ENCODE assay signal across 1 cellular context in the genomic region with DNA sequence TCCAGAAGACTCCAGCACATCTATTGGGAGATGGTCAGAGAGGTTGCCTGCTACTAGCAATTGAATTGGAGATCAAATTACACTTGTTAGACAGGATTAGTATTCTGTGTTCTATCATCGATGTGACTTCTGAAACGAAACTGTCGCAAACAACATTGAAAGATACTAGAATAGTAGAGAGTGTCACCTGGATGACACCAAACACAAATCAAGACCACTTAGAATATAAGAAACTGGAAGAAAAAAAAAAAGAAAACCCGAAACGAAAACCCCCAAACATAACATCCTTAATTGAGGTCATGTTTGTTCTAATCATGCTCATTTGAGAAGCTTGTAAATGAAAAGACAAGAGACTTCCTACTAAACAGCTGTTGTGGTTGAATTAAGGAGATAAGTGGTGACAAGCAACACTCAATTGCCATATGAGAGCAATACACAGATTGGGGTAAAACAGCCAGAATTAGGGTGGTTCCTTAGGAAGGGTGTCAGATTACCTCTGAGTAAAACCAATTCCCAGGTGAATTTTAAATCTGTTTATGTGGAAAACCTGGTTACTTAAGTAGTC.
TF ChIP-seq lines count a peak whose summit lies in the region.

No MANE protein-coding gene starts in this region.

TF ChIP-seq in GM12878, 131 proteins besides CTCF, POLR2A, EP300 and RAD21 (continued from another document):
- TF ChIP-seq, protein P1, sequence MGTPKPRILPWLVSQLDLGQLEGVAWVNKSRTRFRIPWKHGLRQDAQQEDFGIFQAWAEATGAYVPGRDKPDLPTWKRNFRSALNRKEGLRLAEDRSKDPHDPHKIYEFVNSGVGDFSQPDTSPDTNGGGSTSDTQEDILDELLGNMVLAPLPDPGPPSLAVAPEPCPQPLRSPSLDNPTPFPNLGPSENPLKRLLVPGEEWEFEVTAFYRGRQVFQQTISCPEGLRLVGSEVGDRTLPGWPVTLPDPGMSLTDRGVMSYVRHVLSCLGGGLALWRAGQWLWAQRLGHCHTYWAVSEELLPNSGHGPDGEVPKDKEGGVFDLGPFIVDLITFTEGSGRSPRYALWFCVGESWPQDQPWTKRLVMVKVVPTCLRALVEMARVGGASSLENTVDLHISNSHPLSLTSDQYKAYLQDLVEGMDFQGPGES (IDR thresholded peaks at IDR 0.05): no peak
- TF ChIP-seq BRCA1 (IDR thresholded peaks at IDR 0.05; ENCODE audit: low read depth, low read length) (no peak), JUNB (IDR thresholded peaks at IDR 0.05) (peak; percentile 7; the same call in 1 of the 2 replicates), BCL11A (IDR thresholded peaks at IDR 0.05; ENCODE audit: low read depth, low read length) (peak; percentile 69; the same call in 1 of the 2 replicates), CREB1 (IDR thresholded peaks at IDR 0.05; ENCODE audit: low read depth) (0 out of 2 replicates have a peak, but pooled peaks have one; percentile 14), GATAD2B (conservative IDR thresholded peaks at IDR 0.05; ENCODE audit: low read depth) (no peak), NR2F1 (conservative IDR thresholded peaks at IDR 0.05) (peak; percentile 74; the same call in 1 of the 2 replicates), POU2F2 (IDR thresholded peaks at IDR 0.05; ENCODE audit: borderline replicate concordance, low read depth, low read length) (peak; percentile 18; the same call in 1 of the 3 replicates), BHLHE40 (IDR thresholded peaks at IDR 0.05; ENCODE audit: borderline replicate concordance in 1 of 2, low read depth in 2 of 2, low read length in 1 of 2) (peak; percentile 43 to 52; a peak in 3 of 4 replicates), HDGF (IDR thresholded peaks at IDR 0.05) (no peak), DPF2 (IDR thresholded peaks at IDR 0.05) (peak; percentile 47; the same call in 1 of the 2 replicates), MTA2 (IDR thresholded peaks at IDR 0.05; ENCODE audit: low read depth) (peak; percentile 98), TCF3 (IDR thresholded peaks at IDR 0.05; ENCODE audit: borderline replicate concordance, insufficient read depth, low read depth, low read length) (0 out of 2 replicates have a peak, but pooled peaks have one; percentile 9), ZNF384 (IDR thresholded peaks at IDR 0.05; ENCODE audit: borderline replicate concordance, low read depth, low read length) (peak; percentile 82), CBFB (IDR thresholded peaks at IDR 0.05; ENCODE audit: low read depth) (0 out of 2 replicates have a peak, but pooled peaks have one; percentile 29), NFIC (IDR thresholded peaks at IDR 0.05; ENCODE audit: low read depth, low read length) (peak; percentile 73), HDAC6 (IDR thresholded peaks at IDR 0.05; ENCODE audit: unreplicated experiment) (no peak), SPI1 (IDR thresholded peaks at IDR 0.05; ENCODE audit: borderline replicate concordance, insufficient read depth, low read depth, low read length) (0 out of 2 replicates have a peak, but pooled peaks have one; percentile 9), ZNF24 (IDR thresholded peaks at IDR 0.05) (peak; percentile 58; the same call in 1 of the 2 replicates), FOXK2 (IDR thresholded peaks at IDR 0.05) (no peak), FOXM1 (IDR thresholded peaks at IDR 0.05; ENCODE audit: low read depth, low read length) (peak; percentile 39; the same call in 1 of the 2 replicates), SIN3A (IDR thresholded peaks at IDR 0.05; ENCODE audit: low read depth, low read length) (no peak), SRF (IDR thresholded peaks at IDR 0.05; ENCODE audit: low read depth in 2 of 2, low read length in 2 of 2) (no peak), PAX5 (IDR thresholded peaks at IDR 0.05; ENCODE audit: borderline replicate concordance, low read depth, low read length) (no peak), IKZF2 (IDR thresholded peaks at IDR 0.05) (peak; percentile 68 to 78), MEF2A (IDR thresholded peaks at IDR 0.05; ENCODE audit: insufficient read depth, low read depth, low read length) (peak; percentile 36; the same call in 1 of the 2 replicates), IKZF1 (conservative IDR thresholded peaks at IDR 0.05) (peak; percentile 61), ZNF217 (IDR thresholded peaks at IDR 0.05) (0 out of 2 replicates have a peak, but pooled peaks have one; percentile 57), CHD2 (IDR thresholded peaks at IDR 0.05; ENCODE audit: borderline replicate concordance, low read depth, low read length) (peak; percentile 29; the same call in 1 of the 2 replicates), ZBED1 (IDR thresholded peaks at IDR 0.05; ENCODE audit: borderline replicate concordance) (0 out of 2 replicates have a peak, but pooled peaks have one; percentile 46), ETV6 (conservative IDR thresholded peaks at IDR 0.05 in 1 of 2, IDR thresholded peaks at IDR 0.05 in 1 of 2; ENCODE audit: borderline replicate concordance in 1 of 2, low read depth in 1 of 2) (peak in 1 of 2 experiments; percentile 53; a peak in 1 of 4 replicates)
- TF ChIP-seq, protein P2, sequence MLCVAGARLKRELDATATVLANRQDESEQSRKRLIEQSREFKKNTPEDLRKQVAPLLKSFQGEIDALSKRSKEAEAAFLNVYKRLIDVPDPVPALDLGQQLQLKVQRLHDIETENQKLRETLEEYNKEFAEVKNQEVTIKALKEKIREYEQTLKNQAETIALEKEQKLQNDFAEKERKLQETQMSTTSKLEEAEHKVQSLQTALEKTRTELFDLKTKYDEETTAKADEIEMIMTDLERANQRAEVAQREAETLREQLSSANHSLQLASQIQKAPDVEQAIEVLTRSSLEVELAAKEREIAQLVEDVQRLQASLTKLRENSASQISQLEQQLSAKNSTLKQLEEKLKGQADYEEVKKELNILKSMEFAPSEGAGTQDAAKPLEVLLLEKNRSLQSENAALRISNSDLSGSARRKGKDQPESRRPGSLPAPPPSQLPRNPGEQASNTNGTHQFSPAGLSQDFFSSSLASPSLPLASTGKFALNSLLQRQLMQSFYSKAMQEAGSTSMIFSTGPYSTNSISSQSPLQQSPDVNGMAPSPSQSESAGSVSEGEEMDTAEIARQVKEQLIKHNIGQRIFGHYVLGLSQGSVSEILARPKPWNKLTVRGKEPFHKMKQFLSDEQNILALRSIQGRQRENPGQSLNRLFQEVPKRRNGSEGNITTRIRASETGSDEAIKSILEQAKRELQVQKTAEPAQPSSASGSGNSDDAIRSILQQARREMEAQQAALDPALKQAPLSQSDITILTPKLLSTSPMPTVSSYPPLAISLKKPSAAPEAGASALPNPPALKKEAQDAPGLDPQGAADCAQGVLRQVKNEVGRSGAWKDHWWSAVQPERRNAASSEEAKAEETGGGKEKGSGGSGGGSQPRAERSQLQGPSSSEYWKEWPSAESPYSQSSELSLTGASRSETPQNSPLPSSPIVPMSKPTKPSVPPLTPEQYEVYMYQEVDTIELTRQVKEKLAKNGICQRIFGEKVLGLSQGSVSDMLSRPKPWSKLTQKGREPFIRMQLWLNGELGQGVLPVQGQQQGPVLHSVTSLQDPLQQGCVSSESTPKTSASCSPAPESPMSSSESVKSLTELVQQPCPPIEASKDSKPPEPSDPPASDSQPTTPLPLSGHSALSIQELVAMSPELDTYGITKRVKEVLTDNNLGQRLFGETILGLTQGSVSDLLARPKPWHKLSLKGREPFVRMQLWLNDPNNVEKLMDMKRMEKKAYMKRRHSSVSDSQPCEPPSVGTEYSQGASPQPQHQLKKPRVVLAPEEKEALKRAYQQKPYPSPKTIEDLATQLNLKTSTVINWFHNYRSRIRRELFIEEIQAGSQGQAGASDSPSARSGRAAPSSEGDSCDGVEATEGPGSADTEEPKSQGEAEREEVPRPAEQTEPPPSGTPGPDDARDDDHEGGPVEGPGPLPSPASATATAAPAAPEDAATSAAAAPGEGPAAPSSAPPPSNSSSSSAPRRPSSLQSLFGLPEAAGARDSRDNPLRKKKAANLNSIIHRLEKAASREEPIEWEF (IDR thresholded peaks at IDR 0.05; ENCODE audit: insufficient replicate concordance, low read depth, low read length): peak; percentile 78
- TF ChIP-seq, protein P3, sequence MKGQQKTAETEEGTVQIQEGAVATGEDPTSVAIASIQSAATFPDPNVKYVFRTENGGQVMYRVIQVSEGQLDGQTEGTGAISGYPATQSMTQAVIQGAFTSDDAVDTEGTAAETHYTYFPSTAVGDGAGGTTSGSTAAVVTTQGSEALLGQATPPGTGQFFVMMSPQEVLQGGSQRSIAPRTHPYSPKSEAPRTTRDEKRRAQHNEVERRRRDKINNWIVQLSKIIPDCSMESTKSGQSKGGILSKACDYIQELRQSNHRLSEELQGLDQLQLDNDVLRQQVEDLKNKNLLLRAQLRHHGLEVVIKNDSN (IDR thresholded peaks at IDR 0.05; ENCODE audit: borderline replicate concordance, extremely low read length, insufficient read depth, low read depth, low read length): no peak
- TF ChIP-seq, protein P4, sequence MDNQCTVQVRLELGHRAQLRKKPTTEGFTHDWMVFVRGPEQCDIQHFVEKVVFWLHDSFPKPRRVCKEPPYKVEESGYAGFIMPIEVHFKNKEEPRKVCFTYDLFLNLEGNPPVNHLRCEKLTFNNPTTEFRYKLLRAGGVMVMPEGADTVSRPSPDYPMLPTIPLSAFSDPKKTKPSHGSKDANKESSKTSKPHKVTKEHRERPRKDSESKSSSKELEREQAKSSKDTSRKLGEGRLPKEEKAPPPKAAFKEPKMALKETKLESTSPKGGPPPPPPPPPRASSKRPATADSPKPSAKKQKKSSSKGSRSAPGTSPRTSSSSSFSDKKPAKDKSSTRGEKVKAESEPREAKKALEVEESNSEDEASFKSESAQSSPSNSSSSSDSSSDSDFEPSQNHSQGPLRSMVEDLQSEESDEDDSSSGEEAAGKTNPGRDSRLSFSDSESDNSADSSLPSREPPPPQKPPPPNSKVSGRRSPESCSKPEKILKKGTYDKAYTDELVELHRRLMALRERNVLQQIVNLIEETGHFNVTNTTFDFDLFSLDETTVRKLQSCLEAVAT (IDR thresholded peaks at IDR 0.05): peak; percentile 75
- TF ChIP-seq, protein P5, sequence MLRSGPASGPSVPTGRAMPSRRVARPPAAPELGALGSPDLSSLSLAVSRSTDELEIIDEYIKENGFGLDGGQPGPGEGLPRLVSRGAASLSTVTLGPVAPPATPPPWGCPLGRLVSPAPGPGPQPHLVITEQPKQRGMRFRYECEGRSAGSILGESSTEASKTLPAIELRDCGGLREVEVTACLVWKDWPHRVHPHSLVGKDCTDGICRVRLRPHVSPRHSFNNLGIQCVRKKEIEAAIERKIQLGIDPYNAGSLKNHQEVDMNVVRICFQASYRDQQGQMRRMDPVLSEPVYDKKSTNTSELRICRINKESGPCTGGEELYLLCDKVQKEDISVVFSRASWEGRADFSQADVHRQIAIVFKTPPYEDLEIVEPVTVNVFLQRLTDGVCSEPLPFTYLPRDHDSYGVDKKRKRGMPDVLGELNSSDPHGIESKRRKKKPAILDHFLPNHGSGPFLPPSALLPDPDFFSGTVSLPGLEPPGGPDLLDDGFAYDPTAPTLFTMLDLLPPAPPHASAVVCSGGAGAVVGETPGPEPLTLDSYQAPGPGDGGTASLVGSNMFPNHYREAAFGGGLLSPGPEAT (IDR thresholded peaks at IDR 0.05; ENCODE audit: low read depth): peak; percentile 70
- TF ChIP-seq, protein P6, sequence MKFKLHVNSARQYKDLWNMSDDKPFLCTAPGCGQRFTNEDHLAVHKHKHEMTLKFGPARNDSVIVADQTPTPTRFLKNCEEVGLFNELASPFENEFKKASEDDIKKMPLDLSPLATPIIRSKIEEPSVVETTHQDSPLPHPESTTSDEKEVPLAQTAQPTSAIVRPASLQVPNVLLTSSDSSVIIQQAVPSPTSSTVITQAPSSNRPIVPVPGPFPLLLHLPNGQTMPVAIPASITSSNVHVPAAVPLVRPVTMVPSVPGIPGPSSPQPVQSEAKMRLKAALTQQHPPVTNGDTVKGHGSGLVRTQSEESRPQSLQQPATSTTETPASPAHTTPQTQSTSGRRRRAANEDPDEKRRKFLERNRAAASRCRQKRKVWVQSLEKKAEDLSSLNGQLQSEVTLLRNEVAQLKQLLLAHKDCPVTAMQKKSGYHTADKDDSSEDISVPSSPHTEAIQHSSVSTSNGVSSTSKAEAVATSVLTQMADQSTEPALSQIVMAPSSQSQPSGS (IDR thresholded peaks at IDR 0.05; ENCODE audit: low read length): 0 out of 2 replicates have a peak, but pooled peaks have one; percentile 44
- TF ChIP-seq, protein P7, sequence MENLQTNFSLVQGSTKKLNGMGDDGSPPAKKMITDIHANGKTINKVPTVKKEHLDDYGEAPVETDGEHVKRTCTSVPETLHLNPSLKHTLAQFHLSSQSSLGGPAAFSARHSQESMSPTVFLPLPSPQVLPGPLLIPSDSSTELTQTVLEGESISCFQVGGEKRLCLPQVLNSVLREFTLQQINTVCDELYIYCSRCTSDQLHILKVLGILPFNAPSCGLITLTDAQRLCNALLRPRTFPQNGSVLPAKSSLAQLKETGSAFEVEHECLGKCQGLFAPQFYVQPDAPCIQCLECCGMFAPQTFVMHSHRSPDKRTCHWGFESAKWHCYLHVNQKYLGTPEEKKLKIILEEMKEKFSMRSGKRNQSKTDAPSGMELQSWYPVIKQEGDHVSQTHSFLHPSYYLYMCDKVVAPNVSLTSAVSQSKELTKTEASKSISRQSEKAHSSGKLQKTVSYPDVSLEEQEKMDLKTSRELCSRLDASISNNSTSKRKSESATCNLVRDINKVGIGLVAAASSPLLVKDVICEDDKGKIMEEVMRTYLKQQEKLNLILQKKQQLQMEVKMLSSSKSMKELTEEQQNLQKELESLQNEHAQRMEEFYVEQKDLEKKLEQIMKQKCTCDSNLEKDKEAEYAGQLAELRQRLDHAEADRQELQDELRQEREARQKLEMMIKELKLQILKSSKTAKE (IDR thresholded peaks at IDR 0.05; ENCODE audit: low read depth, poor library complexity, severe bottlenecking): peak; percentile 80
- TF ChIP-seq, protein P8, sequence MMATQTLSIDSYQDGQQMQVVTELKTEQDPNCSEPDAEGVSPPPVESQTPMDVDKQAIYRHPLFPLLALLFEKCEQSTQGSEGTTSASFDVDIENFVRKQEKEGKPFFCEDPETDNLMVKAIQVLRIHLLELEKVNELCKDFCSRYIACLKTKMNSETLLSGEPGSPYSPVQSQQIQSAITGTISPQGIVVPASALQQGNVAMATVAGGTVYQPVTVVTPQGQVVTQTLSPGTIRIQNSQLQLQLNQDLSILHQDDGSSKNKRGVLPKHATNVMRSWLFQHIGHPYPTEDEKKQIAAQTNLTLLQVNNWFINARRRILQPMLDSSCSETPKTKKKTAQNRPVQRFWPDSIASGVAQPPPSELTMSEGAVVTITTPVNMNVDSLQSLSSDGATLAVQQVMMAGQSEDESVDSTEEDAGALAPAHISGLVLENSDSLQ (IDR thresholded peaks at IDR 0.05): peak; percentile 65
- TF ChIP-seq, protein P9, sequence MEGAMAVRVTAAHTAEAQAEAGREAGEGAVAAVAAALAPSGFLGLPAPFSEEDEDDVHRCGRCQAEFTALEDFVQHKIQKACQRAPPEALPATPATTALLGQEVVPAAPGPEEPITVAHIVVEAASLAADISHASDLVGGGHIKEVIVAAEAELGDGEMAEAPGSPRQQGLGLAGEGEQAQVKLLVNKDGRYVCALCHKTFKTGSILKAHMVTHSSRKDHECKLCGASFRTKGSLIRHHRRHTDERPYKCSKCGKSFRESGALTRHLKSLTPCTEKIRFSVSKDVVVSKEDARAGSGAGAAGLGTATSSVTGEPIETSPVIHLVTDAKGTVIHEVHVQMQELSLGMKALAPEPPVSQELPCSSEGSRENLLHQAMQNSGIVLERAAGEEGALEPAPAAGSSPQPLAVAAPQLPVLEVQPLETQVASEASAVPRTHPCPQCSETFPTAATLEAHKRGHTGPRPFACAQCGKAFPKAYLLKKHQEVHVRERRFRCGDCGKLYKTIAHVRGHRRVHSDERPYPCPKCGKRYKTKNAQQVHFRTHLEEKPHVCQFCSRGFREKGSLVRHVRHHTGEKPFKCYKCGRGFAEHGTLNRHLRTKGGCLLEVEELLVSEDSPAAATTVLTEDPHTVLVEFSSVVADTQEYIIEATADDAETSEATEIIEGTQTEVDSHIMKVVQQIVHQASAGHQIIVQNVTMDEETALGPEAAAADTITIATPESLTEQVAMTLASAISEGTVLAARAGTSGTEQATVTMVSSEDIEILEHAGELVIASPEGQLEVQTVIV (IDR thresholded peaks at IDR 0.05; ENCODE audit: borderline replicate concordance, partially characterized antibody): peak; percentile 15
